11 cellular contexts compared by ENCODE assay signal in the genomic region with DNA sequence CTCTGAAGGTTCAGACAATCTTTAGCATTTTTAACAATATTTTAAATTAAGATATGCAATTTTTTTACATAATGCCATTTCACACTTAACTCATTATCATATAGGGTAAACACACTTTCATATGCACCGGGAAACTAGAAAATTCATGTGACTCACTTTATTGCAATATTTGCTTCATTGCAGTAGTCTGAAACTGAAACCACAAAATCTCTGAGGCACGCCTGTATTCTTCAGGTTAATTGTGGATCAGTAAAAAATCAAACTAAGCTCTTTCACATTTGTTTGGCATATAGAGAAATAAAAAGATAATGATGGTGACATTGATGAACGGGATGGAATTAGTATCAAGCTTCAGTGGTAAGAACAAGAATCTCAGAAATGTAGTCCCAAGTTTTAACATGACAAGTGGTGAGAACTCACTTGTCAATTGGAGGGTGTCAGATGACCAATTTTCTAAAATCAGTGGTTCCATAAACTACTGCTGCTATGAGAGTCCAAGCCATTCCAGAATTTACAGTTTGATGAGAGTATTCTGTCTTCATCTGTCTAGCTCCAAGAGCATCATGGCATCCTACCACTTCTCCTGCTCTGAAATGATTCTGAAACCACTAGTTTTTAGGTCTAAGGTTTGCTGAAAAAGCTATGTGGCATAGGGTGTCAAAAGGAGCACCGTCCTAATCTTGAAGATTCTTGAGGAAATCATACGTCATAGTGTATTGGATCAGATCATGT.
A peak's percentile ranks its signal among the peaks of the same experiment; 100 is the strongest.
DNase-seq lines count a peak whose midpoint lies in the region; ATAC-seq lines count a peak whose summit lies in the region.
"Had no signal": no experiment of that assay in that cellular context is flagged by ENCODE, and none has a peak within 500 bp of the region (broad histone marks: within the 10 kb centered on the region; RNA-seq: fewer than 3 reads in every experiment).

No MANE protein-coding gene starts in this region.

- no peaks in the 10 kb centered on the region for H3K27me3 Mint-ChIP-seq in activated T-cell treated with anti-CD3 and anti-CD28 coated beads, Interleukin-2, amount 50 U/mL, for 72 hours (ENCODE audit: low read depth)
- H3K27me3 Mint-ChIP-seq in activated CD4-positive, alpha-beta memory T cell treated with anti-CD3 and anti-CD28 coated beads for 36 hours = no peaks in the 10 kb centered on the region
- no peaks in the 10 kb centered on the region for H3K27me3 Mint-ChIP-seq in stimulated activated memory B cell treated with anti-CD40 and anti-IgM and Interleukin-4, amounts not matched to agents 10 μg/mL and 1 μg/mL and 100 μg/mL, for 72 hours

- CTCF ChIA-PET in activated CD4-positive, alpha-beta memory T cell treated with anti-CD3 and anti-CD28 coated beads for 36 hours (lab: Charles Lee) = interaction anchor here (0.7 kb wide), 1 partner anchor 204 kb away, joined by 4 read pairs; no protein-coding TSS in a partner anchor

- peaks cover 77% of the 10 kb centered on the region for H3K4me1 Mint-ChIP-seq in activated T-cell treated with anti-CD3 and anti-CD28 coated beads, Interleukin-2, amount 50 U/mL, for 72 hours (ENCODE audit: low read depth)
- H3K4me1 Mint-ChIP-seq in activated CD4-positive, alpha-beta memory T cell treated with anti-CD3 and anti-CD28 coated beads for 36 hours (ENCODE audit: low read depth) = peaks cover 54% of the 10 kb centered on the region
- peaks cover 22% of the 10 kb centered on the region for H3K4me1 Mint-ChIP-seq in stimulated activated memory B cell treated with anti-CD40 and anti-IgM and Interleukin-4, amounts not matched to agents 10 μg/mL and 1 μg/mL and 100 μg/mL, for 72 hours

- H3K9me3 Mint-ChIP-seq in activated T-cell treated with anti-CD3 and anti-CD28 coated beads, Interleukin-2, amount 50 U/mL, for 72 hours = no peaks in the 10 kb centered on the region
- no peaks in the 10 kb centered on the region for H3K9me3 Mint-ChIP-seq in activated CD4-positive, alpha-beta memory T cell treated with anti-CD3 and anti-CD28 coated beads for 36 hours
- no peaks in the 10 kb centered on the region for H3K9me3 Mint-ChIP-seq in stimulated activated memory B cell treated with anti-CD40 and anti-IgM and Interleukin-4, amounts not matched to agents 10 μg/mL and 1 μg/mL and 100 μg/mL, for 72 hours

- ATAC-seq in activated T-cell treated with anti-CD3 and anti-CD28 coated beads, Interleukin-2, amount 50 U/mL, for 72 hours (replicated peaks in 1 of 2) = peak; percentile 78
- peak; percentile 38 for ATAC-seq in HG03095 (IDR thresholded peaks at IDR 0.05; ENCODE audit: unreplicated experiment)
- ATAC-seq in stimulated activated memory B cell treated with anti-CD40 and anti-IgM and Interleukin-4, amounts not matched to agents 10 μg/mL and 1 μg/mL and 100 μg/mL, for 72 hours = no peak

- peak overlapping the region; percentile 68 to 92 for H3K4me3 Mint-ChIP-seq in activated T-cell treated with anti-CD3 and anti-CD28 coated beads, Interleukin-2, amount 50 U/mL, for 72 hours
- H3K4me3 Mint-ChIP-seq in activated CD4-positive, alpha-beta memory T cell treated with anti-CD3 and anti-CD28 coated beads for 36 hours = peak overlapping the region; percentile 54
- H3K4me3 Mint-ChIP-seq in stimulated activated memory B cell treated with anti-CD40 and anti-IgM and Interleukin-4, amounts not matched to agents 10 μg/mL and 1 μg/mL and 100 μg/mL, for 72 hours = peak overlapping the region; percentile 46

- intact Hi-C loops in activated CD4-positive, alpha-beta memory T cell treated with anti-CD3 and anti-CD28 coated beads for 36 hours (cut with micrococcal nuclease) = loop anchor here (1.0 to 5.0 kb wide), 7 partner anchors 39 to 398 kb away; no protein-coding TSS in a partner anchor

- POLR2A ChIA-PET in activated CD4-positive, alpha-beta memory T cell treated with anti-CD3 and anti-CD28 coated beads for 36 hours (lab: Charles Lee) = interaction anchor here (0.9 to 1.1 kb wide), 3 partner anchors 10 to 252 kb away, joined by 3 to 5 read pairs (median 3); no protein-coding TSS in a partner anchor

- H3K36me3 Mint-ChIP-seq in activated T-cell treated with anti-CD3 and anti-CD28 coated beads, Interleukin-2, amount 50 U/mL, for 72 hours (ENCODE audit: insufficient read depth in 2 of 2) = peaks cover 3 to 6% of the 10 kb centered on the region in 2 donors
- H3K36me3 Mint-ChIP-seq in activated CD4-positive, alpha-beta memory T cell treated with anti-CD3 and anti-CD28 coated beads for 36 hours = no peaks in the 10 kb centered on the region
- no peaks in the 10 kb centered on the region for H3K36me3 Mint-ChIP-seq in stimulated activated memory B cell treated with anti-CD40 and anti-IgM and Interleukin-4, amounts not matched to agents 10 μg/mL and 1 μg/mL and 100 μg/mL, for 72 hours

- DNase-seq in activated T-cell treated with anti-CD3 and anti-CD28 coated beads, Interleukin-2, amount 50 U/mL, for 72 hours = peak; percentile 22 to 30
- DNase-seq in activated T-cell treated with anti-CD3 and anti-CD28 coated beads, Interleukin-2, amount 50 U/mL, for 48 hours = no peak
- DNase-seq in activated CD4-positive, alpha-beta memory T cell treated with anti-CD3 and anti-CD28 coated beads for 36 hours = no peak
- DNase-seq in effector CD8-positive, alpha-beta T cell (lab: John Stamatoyannopoulos, UW) = no peak
- no peak for DNase-seq in epidermal melanocyte (ENCODE audit: insufficient read length, low spot score)
- no peak for DNase-seq in DMS 273 (lab: John Stamatoyannopoulos, UW; ENCODE audit: unreplicated experiment)
- DNase-seq: AML-193; effector CD4-positive, alpha-beta T cell; SW 1271 had no signal

- H3K27ac Mint-ChIP-seq in activated T-cell treated with anti-CD3 and anti-CD28 coated beads, Interleukin-2, amount 50 U/mL, for 72 hours = peak overlapping the region; percentile 92
- H3K27ac Mint-ChIP-seq in activated CD4-positive, alpha-beta memory T cell treated with anti-CD3 and anti-CD28 coated beads for 36 hours = peak overlapping the region; percentile 73
- H3K27ac Mint-ChIP-seq in stimulated activated memory B cell treated with anti-CD40 and anti-IgM and Interleukin-4, amounts not matched to agents 10 μg/mL and 1 μg/mL and 100 μg/mL, for 72 hours = peak overlapping the region; percentile 27

Comparison
In these comparisons a context has a peak if more than half of its experiments do, and no peak if none do; other contexts are left out.
1. DNase-seq: peak in activated T-cell treated with anti-CD3 and anti-CD28 coated beads, Interleukin-2, amount 50 U/mL, for 72 hours (2 of 2); none in activated T-cell treated with anti-CD3 and anti-CD28 coated beads, Interleukin-2, amount 50 U/mL, for 48 hours (0 of 2), activated CD4-positive, alpha-beta memory T cell treated with anti-CD3 and anti-CD28 coated beads for 36 hours (single experiment), effector CD8-positive, alpha-beta T cell (single experiment), epidermal melanocyte (single experiment) and DMS 273 (single experiment).
2. H3K27ac Mint-ChIP-seq: peak in every context shown above with its lines; median percentile 92 in activated T-cell treated with anti-CD3 and anti-CD28 coated beads, Interleukin-2, amount 50 U/mL, for 72 hours; 73 in activated CD4-positive, alpha-beta memory T cell treated with anti-CD3 and anti-CD28 coated beads for 36 hours; 27 in stimulated activated memory B cell treated with anti-CD40 and anti-IgM and Interleukin-4, amounts not matched to agents 10 μg/mL and 1 μg/mL and 100 μg/mL, for 72 hours.
3. Peak in every context shown above with its lines, with median percentiles within 50 percentile points of each other: H3K4me3 Mint-ChIP-seq.